ENCODE assay signal across 22 cellular contexts in genomic region chr2:6971502-6971901, GRCh38. TPM values are rescaled to one million over a fixed set of nuclear protein-coding genes. Genes with fewer than 3 reads are reported as not detected.
DNase-seq lines count a peak whose midpoint lies in the region; ATAC-seq and TF ChIP-seq lines count a peak whose summit lies in the region.
"Had no signal": no experiment of that assay in that cellular context is flagged by ENCODE, and none has a peak within 500 bp of the region (broad histone marks: within the 10 kb centered on the region; RNA-seq: fewer than 3 reads in every experiment).

No MANE protein-coding gene starts in this region.

- no peak overlapping the region for H3K4me3 Mint-ChIP-seq in T-helper 17 cell
- no peak overlapping the region for H3K4me3 Mint-ChIP-seq in endodermal cell
- H3K4me3 Mint-ChIP-seq in Calu3 (ENCODE audit: low read depth, unreplicated experiment) = no peak overlapping the region
- H3K4me3 Mint-ChIP-seq: CD4-positive, alpha-beta T cell; IgD-negative memory B cell had no signal

- intact Hi-C loops in sciatic nerve (cut with DNase I) = no loop called here
- intact Hi-C loops in Calu3 (cut with micrococcal nuclease; ENCODE audit: unreplicated experiment) = no loop called here

- TF ChIP-seq CTCF in endodermal cell (conservative IDR thresholded peaks at IDR 0.05) = no peak
- TF ChIP-seq CTCF in Calu3 (IDR thresholded peaks at IDR 0.05; ENCODE audit: unreplicated experiment) = no peak

- H3K27me3 Mint-ChIP-seq in T-helper 17 cell (no peaks in the 10 kb centered on the region), endodermal cell (ENCODE audit: insufficient read depth) (no peaks in the 10 kb centered on the region), Calu3 (ENCODE audit: unreplicated experiment) (no peaks in the 10 kb centered on the region)
- H3K27me3 Mint-ChIP-seq: CD4-positive, alpha-beta T cell; IgD-negative memory B cell had no signal

- no peaks in the 10 kb centered on the region for H3K27me3 ChIP-seq in BLaER1
- H3K27me3 ChIP-seq in endodermal cell (ENCODE audit: control insufficient read depth, insufficient read depth, low read length, poor library complexity, severe bottlenecking) = no peaks in the 10 kb centered on the region
- H3K27me3 ChIP-seq: BE2C had no signal

- DNase-seq in T-helper 17 cell (no peak), endodermal cell (peak; percentile 21), sciatic nerve (ENCODE audit: low spot score) (no peak), pons (ENCODE audit: low spot score) (no peak), left lobe of liver (ENCODE audit: low spot score) (no peak), Calu3 (no peak)
- DNase-seq: BE2C; CD4-positive, alpha-beta T cell; COR-L47; DMS 273 treated with DMSO at 0.1 percent for 48 hours; DMS79 treated with DMSO at 0.1 percent for 48 hours; H7; NCI-H1105; NCI-H2029 treated with DMSO at 0.1 percent for 48 hours; NCI-H345; NCI-H524; NCI-H82; PC-3; Right ventricle myocardium superior had no signal

- no peaks in the 10 kb centered on the region for H3K9me3 ChIP-seq in BLaER1
- H3K9me3 ChIP-seq in T-helper 17 cell (ENCODE audit: control insufficient read depth, low read length, poor library complexity, severe bottlenecking) = no peaks in the 10 kb centered on the region
- H3K9me3 ChIP-seq in endodermal cell (ENCODE audit: control insufficient read depth, low read length) = no peaks in the 10 kb centered on the region
- H3K9me3 ChIP-seq: A549, BE2C had no signal

- H3K4me1 ChIP-seq in BLaER1 = peaks cover 14% of the 10 kb centered on the region
- H3K4me1 ChIP-seq in endodermal cell (ENCODE audit: control insufficient read depth, insufficient read depth, low read length) = no peaks in the 10 kb centered on the region
- H3K4me1 ChIP-seq: BE2C had no signal

- BruUV-seq in Calu3 (replicated peaks; lab: Mats Ljungman, UMichigan) = no TSS peak

- H3K4me2 ChIP-seq in BLaER1 = peak overlapping the region; percentile 44
- H3K4me2 ChIP-seq: A549 had no signal

- H3K4me1 Mint-ChIP-seq in T-helper 17 cell (peaks cover 8% of the 10 kb centered on the region), endodermal cell (no peaks in the 10 kb centered on the region), Calu3 (ENCODE audit: low read depth, unreplicated experiment) (peaks cover 32% of the 10 kb centered on the region)
- H3K4me1 Mint-ChIP-seq: IgD-negative memory B cell had no signal

- CTCF ChIA-PET in Calu3 (lab: Charles Lee) = no interaction called here

- H3K27ac ChIP-seq in BLaER1 (no peak overlapping the region), endodermal cell (ENCODE audit: low read depth, low read length) (no peak overlapping the region)
- H3K27ac ChIP-seq: A549 had no signal

- WGBS in endodermal cell (ENCODE audit: insufficient coverage in 1 of 2, insufficient read length in 1 of 2), 2 experiments = 83 to 94% methylated on average over 2 of the region's 2 CpGs

- H3K9ac ChIP-seq in BLaER1 (no peak overlapping the region), endodermal cell (ENCODE audit: extremely low read depth, low read length, poor library complexity, severe bottlenecking) (no peak overlapping the region)

- H3K36me3 Mint-ChIP-seq in T-helper 17 cell (ENCODE audit: low read depth) = peaks cover 10% of the 10 kb centered on the region
- peaks cover 8% of the 10 kb centered on the region for H3K36me3 Mint-ChIP-seq in endodermal cell (ENCODE audit: low read depth)
- peaks cover 16% of the 10 kb centered on the region for H3K36me3 Mint-ChIP-seq in Calu3 (ENCODE audit: insufficient read depth, unreplicated experiment)

- H4K20me1 ChIP-seq in BLaER1 = no peaks in the 10 kb centered on the region

- H3K36me3 ChIP-seq in BLaER1 (peaks cover 50% of the 10 kb centered on the region), endodermal cell (ENCODE audit: control insufficient read depth, insufficient read depth, low read length) (no peaks in the 10 kb centered on the region)

- no peak overlapping the region for H3K4me3 ChIP-seq in BLaER1
- H3K4me3 ChIP-seq in endodermal cell (ENCODE audit: low read length) = no peak overlapping the region
- H3K4me3 ChIP-seq: A549 had no signal

- peak overlapping the region; percentile 56 for H3K27ac Mint-ChIP-seq in T-helper 17 cell
- H3K27ac Mint-ChIP-seq in endodermal cell = peak overlapping the region; percentile 39
- H3K27ac Mint-ChIP-seq in Calu3 (ENCODE audit: unreplicated experiment) = no peak overlapping the region
- H3K27ac Mint-ChIP-seq: CD4-positive, alpha-beta T cell; IgD-negative memory B cell had no signal

- ATAC-seq in T-helper 17 cell (no peak), sciatic nerve (peak; percentile 8), left lobe of liver (no peak)
- ATAC-seq: A549, PC-3 had no signal

- H3K9me3 Mint-ChIP-seq in endodermal cell = no peaks in the 10 kb centered on the region
- no peaks in the 10 kb centered on the region for H3K9me3 Mint-ChIP-seq in Calu3 (ENCODE audit: low read depth, unreplicated experiment)
- H3K9me3 Mint-ChIP-seq: CD4-positive, alpha-beta T cell; IgD-negative memory B cell had no signal

RNA-seq across cellular contexts. Expression of gene RNF144A, which starts 54.3 kb away (rescaled TPM):
- total RNA-seq in T-helper 17 cell (10 to 100 TPM; 15.1 to 21.4 TPM), endodermal cell (10 to 100 TPM; 12.4 to 26.0 TPM), sciatic nerve (42.5 TPM), left lobe of liver (3.2 TPM), Calu3 (2022) (13.7 and 15.4 TPM in 2 replicates)
- polyA plus RNA-seq in endodermal cell (2013, experiment 1 of 2) = 31.7 TPM
- polyA plus RNA-seq in endodermal cell (2013, experiment 2 of 2) = 25.7 TPM
